In the genomic region with DNA sequence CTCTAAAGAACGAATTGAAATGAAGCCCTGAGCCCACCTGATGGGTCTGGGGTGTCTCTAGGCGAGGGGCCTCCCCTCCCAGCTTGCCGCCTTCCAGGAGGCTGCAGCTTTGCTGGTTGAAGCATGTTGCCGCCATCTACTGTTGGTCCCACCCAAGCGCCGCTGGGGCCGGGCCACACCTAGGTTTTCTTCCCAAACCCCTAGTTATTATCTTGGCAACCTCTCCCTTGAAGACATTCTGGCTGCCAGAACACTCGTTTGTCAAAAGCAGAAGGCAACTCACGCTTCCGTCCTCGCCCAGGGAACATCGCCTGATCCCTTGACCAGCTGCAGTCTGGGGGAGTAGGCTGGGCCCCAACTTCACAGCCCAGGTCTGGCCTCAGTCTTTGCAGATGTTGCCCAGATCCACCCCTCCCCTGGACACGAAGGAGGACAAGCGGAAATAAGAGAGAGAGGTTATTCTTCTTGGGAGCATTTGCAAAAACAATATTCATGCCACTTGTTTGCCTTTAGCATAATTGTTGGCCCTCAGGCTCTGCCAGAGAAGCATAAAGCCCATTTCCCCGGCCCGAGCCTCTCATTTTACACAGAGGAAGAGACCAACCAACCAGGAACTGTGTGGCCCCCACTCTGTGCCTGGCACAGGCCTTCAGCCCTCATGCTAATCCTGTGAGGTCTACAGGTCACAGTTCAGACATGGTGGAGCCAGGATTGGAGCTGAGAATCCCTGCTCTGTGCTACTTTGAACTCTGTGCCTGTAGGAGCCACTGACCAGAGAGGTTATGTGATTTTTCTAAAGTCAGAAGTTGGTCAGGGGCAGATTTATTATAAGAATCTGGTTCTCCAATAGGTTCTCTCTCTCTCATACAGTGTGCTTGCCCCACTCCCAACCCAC, we compare ENCODE assay signal across 9 cellular contexts. TPM values are rescaled to one million over a fixed set of nuclear protein-coding genes. Genes with fewer than 3 reads are reported as not detected.
DNase-seq lines count a peak whose midpoint lies in the region; ATAC-seq, FAIRE-seq and TF ChIP-seq lines count a peak whose summit lies in the region.
"Had no signal": no experiment of that assay in that cellular context is flagged by ENCODE, and none has a peak within 500 bp of the region (broad histone marks: within the 10 kb centered on the region; RNA-seq: fewer than 3 reads in every experiment).

No MANE protein-coding gene starts in this region.

- no peak overlapping the region for H3K4me2 ChIP-seq in MM.1S (ENCODE audit: low read depth, low read length)
- no peak overlapping the region for H3K4me2 ChIP-seq in trophoblast cell (ENCODE audit: low read length)

- DNase-seq in D721Med (ENCODE audit: insufficient read length, low spot score) (no peak), MM.1S (peak; percentile 31), esophagus muscularis mucosa (ENCODE audit: extremely low spot score) (no peak), trophoblast cell (no peak), GM12892 (ENCODE audit: insufficient read length) (no peak), SIG-M5 treated with dmso at 0.1 percent for 504 hours (lab: John Stamatoyannopoulos, UW; ENCODE audit: unreplicated experiment) (no peak), GM19239 (ENCODE audit: insufficient read length, low spot score) (no peak)
- DNase-seq: immature natural killer cell had no signal

- no peaks in the 10 kb centered on the region for H3K27me3 ChIP-seq in MM.1S (replicated peaks; ENCODE audit: insufficient read depth, low read length)
- peaks cover 0 to 13% (median 0%) of the 10 kb centered on the region in 4 donors for H3K27me3 ChIP-seq in esophagus muscularis mucosa
- no peaks in the 10 kb centered on the region for H3K27me3 ChIP-seq in trophoblast cell (ENCODE audit: insufficient read depth, low read length)

- H2AK5ac ChIP-seq in trophoblast cell (ENCODE audit: low read length): no peak overlapping the region

- H3K23ac ChIP-seq in trophoblast cell (ENCODE audit: low read length): no peak overlapping the region

- peak overlapping the region; percentile 21 for H4K91ac ChIP-seq in trophoblast cell (ENCODE audit: low read depth, low read length)

- H3K9me3 ChIP-seq in MM.1S (replicated peaks; ENCODE audit: insufficient read depth, low read length) (no peaks in the 10 kb centered on the region), esophagus muscularis mucosa (no peaks in the 10 kb centered on the region), trophoblast cell (ENCODE audit: insufficient read depth, low read depth, low read length) (no peaks in the 10 kb centered on the region)

- H3K79me2 ChIP-seq in MM.1S (ENCODE audit: low read length) (no peaks in the 10 kb centered on the region), trophoblast cell (ENCODE audit: control insufficient read depth, insufficient read depth, low read length, poor library complexity) (peaks cover 1% of the 10 kb centered on the region)

- H3K79me1 ChIP-seq in trophoblast cell (ENCODE audit: low read length): peaks cover 22% of the 10 kb centered on the region

- H3K4me1 ChIP-seq in MM.1S (ENCODE audit: low read length): no peaks in the 10 kb centered on the region
- H3K4me1 ChIP-seq in esophagus muscularis mucosa: peaks cover 47 to 86% (median 79%) of the 10 kb centered on the region in 4 donors
- H3K4me1 ChIP-seq in trophoblast cell (ENCODE audit: control insufficient read depth in 1 of 2, insufficient read depth in 2 of 2, low read length in 2 of 2): peaks cover 21 to 32% of the 10 kb centered on the region in 2 experiments

- no peak overlapping the region for H3K4ac ChIP-seq in trophoblast cell (ENCODE audit: low read depth, low read length)

- H4K20me1 ChIP-seq in MM.1S (ENCODE audit: insufficient read depth, low read length): no peaks in the 10 kb centered on the region

- peak overlapping the region; percentile 23 for H2BK120ac ChIP-seq in trophoblast cell (ENCODE audit: insufficient read depth, low read length, poor library complexity)

- peak overlapping the region; percentile 21 for H3K14ac ChIP-seq in trophoblast cell (ENCODE audit: low read length)

- TF ChIP-seq CTCF in D721Med (IDR thresholded peaks at IDR 0.05; ENCODE audit: insufficient read depth, missing control alignments) (peak; percentile 18), MM.1S (IDR thresholded peaks at IDR 0.05; ENCODE audit: low read length) (peak; percentile 34), esophagus muscularis mucosa (IDR thresholded peaks at IDR 0.05) (peak; percentile 20 to 31 (median 20))

- no peak overlapping the region for H2AFZ ChIP-seq in MM.1S (ENCODE audit: low read length)
- H2AFZ ChIP-seq in trophoblast cell (ENCODE audit: insufficient read depth, low read length, poor library complexity): peak overlapping the region; percentile 53

- TF ChIP-seq POLR2A in esophagus muscularis mucosa (IDR thresholded peaks at IDR 0.05; ENCODE audit: low read depth): no peak
- TF ChIP-seq POLR2A in GM12892 (IDR thresholded peaks at IDR 0.05; ENCODE audit: low read depth, low read length): no peak

- ATAC-seq in GM21390 (IDR thresholded peaks at IDR 0.05; ENCODE audit: unreplicated experiment): no peak

- H3F3A ChIP-seq in MM.1S (ENCODE audit: insufficient read depth, low read length): no peaks in the 10 kb centered on the region

- 70% methylated on average over 16 of the region's 16 CpGs for whole genome bisulfite sequencing in esophagus muscularis mucosa
- no CpG with 5 or more reads among the region's 16 CpGs for WGBS in trophoblast cell (ENCODE audit: extremely low coverage, insufficient coverage, insufficient read length)

- intact Hi-C loops in esophagus muscularis mucosa (cut with DNase I): loop anchor here (10.0 kb wide), 1 partner anchor 178 kb away; no protein-coding TSS in a partner anchor

- peak overlapping the region; percentile 67 for H2BK12ac ChIP-seq in trophoblast cell (ENCODE audit: low read length)

- FAIRE-seq in D721Med (lab: Jason Lieb, UNC) (no peak), GM12892 (lab: Jason Lieb, UNC) (no peak), GM19239 (lab: Jason Lieb, UNC) (no peak)

- H3K4me3 ChIP-seq in MM.1S (ENCODE audit: low read length): no peak overlapping the region
- H3K4me3 ChIP-seq in esophagus muscularis mucosa: peak overlapping the region in 3 of 4 donors; percentile 7 to 27 (median 14)
- H3K4me3 ChIP-seq in trophoblast cell (ENCODE audit: low read depth, low read length): no peak overlapping the region

- H3K27ac ChIP-seq in MM.1S (ENCODE audit: low read length): no peak overlapping the region
- peak overlapping the region; percentile 38 to 66 (median 57) for H3K27ac ChIP-seq in esophagus muscularis mucosa (replicated peaks in 1 of 4)
- no peak overlapping the region for H3K27ac ChIP-seq in trophoblast cell (ENCODE audit: low read depth, low read length)

- H3K18ac ChIP-seq in trophoblast cell (ENCODE audit: low read length): peak overlapping the region; percentile 25

- H4K12ac ChIP-seq in trophoblast cell (ENCODE audit: low read depth, low read length): no peak overlapping the region

- H4K8ac ChIP-seq in trophoblast cell (ENCODE audit: low read depth, low read length): peak overlapping the region; percentile 44

- H3K9me2 ChIP-seq in MM.1S (replicated peaks; ENCODE audit: insufficient read depth, low read length): no peaks in the 10 kb centered on the region

- no peak overlapping the region for H3K9ac ChIP-seq in MM.1S (ENCODE audit: low read length)
- no peak overlapping the region for H3K9ac ChIP-seq in trophoblast cell (ENCODE audit: low read length)

- no peak for TF ChIP-seq EP300 in esophagus muscularis mucosa (IDR thresholded peaks at IDR 0.05)

- H2BK5ac ChIP-seq in trophoblast cell (ENCODE audit: low read depth, low read length, poor library complexity): peak overlapping the region; percentile 22

- H3K36me3 ChIP-seq in MM.1S (replicated peaks; ENCODE audit: insufficient read depth, low read length) (no peaks in the 10 kb centered on the region), esophagus muscularis mucosa (peaks cover 0 to 22% (median 0%) of the 10 kb centered on the region in 4 donors), trophoblast cell (ENCODE audit: control insufficient read depth in 1 of 2, insufficient read depth in 2 of 2, low read length in 2 of 2) (no peaks in the 10 kb centered on the region)

RNA-seq across cellular contexts. Expression of a gene that starts 6.7 kb away (rescaled TPM):
- total RNA-seq in esophagus muscularis mucosa: 100 to 1,000 TPM in 1 of 4 donors, 10 to 100 TPM in 3; 42.8 to 425 (median 63.0) TPM
- 10.1 and 10.7 TPM in 2 replicates for polyA plus RNA-seq in trophoblast cell (2013)
- 0.36 TPM for polyA plus RNA-seq in GM12892 (2012; ENCODE audit: missing spikeins)

Comparison
In these comparisons a context has a peak if more than half of its experiments do, and no peak if none do; other contexts are left out.
1. H3K27ac ChIP-seq: peak in esophagus muscularis mucosa (4 of 4); none in MM.1S (single experiment) and trophoblast cell (single experiment).
2. H3K4me3 ChIP-seq: peak in esophagus muscularis mucosa (3 of 4); none in MM.1S (single experiment) and trophoblast cell (single experiment).
3. Peak in every context shown above with its lines, with median percentiles within 50 percentile points of each other: CTCF ChIP-seq.